Comparison of ENCODE assay signal across 19 cellular contexts in the genomic region with DNA sequence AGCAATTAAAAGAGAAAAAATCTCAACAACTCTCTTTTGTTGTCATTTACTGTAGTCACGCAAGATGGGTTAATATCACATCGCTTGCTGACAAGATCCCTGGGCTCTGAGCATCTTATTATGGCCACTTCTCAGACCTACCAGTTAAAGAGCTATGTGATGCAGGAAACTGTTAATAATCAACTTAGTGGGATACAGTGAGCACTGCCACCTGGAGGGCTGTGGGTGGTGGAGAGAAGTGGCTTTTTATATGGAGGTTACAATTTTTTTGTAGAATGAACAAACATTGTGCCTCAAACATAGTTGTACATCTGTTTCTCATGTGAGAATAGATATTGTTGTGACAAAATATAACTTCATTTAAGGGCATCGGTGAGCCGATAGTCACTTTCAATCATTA.
DNase-seq lines count a peak whose midpoint lies in the region; TF ChIP-seq lines count a peak whose summit lies in the region.
"Had no signal": no experiment of that assay in that cellular context is flagged by ENCODE, and none has a peak within 500 bp of the region (broad histone marks: within the 10 kb centered on the region; RNA-seq: fewer than 3 reads in every experiment).

No MANE protein-coding gene starts in this region.

- no peak overlapping the region for H3K4me2 ChIP-seq in PC-9
- H3K4me2 ChIP-seq: KMS-11 had no signal

- H3K27me3 ChIP-seq in PC-9 (ENCODE audit: insufficient read depth, low read depth) = peaks cover 58% of the 10 kb centered on the region
- peaks cover 0 to 7% (median 0%) of the 10 kb centered on the region in 4 donors for H3K27me3 ChIP-seq in esophagus squamous epithelium
- H3K27me3 ChIP-seq: upper lobe of right lung had no signal

- intact Hi-C loops in PC-9 (cut with micrococcal nuclease; ENCODE audit: unreplicated experiment) (no loop called here), esophagus squamous epithelium (cut with DNase I) (no loop called here)
- intact Hi-C loops in activated T-helper 2 cell treated with anti-CD3 and anti-CD28 coated beads, Interferon-gamma antibody, Interleukin-2, Interleukin-4, amounts not matched to agents 10 μg/mL and 5 μg/mL and 100 μg/mL, durations not matched to agents 14 hours and 24 hours and 36 hours (cut with micrococcal nuclease) = no loop called here

- H3K27ac ChIP-seq in PC-9 (no peak overlapping the region), esophagus squamous epithelium (no peak overlapping the region)
- H3K27ac ChIP-seq: KMS-11, prostate gland, upper lobe of right lung had no signal

- POLR2A ChIA-PET in PC-9 (lab: Charles Lee; ENCODE audit: unreplicated experiment) = no interaction called here
- POLR2A ChIA-PET in activated CD4-positive, alpha-beta memory T cell treated with anti-CD3 and anti-CD28 coated beads, Interleukin-2, amount 10 ng/mL, durations not matched to agents 7 days and 5 days (lab: Charles Lee) = no interaction called here

- no peak overlapping the region for H3K4me3 ChIP-seq in PC-9
- H3K4me3 ChIP-seq in epithelial cell of esophagus (ENCODE audit: low read length) = no peak overlapping the region
- H3K4me3 ChIP-seq in esophagus squamous epithelium = no peak overlapping the region
- H3K4me3 ChIP-seq: prostate gland, upper lobe of right lung had no signal

- TF ChIP-seq CTCF in PC-9 (conservative IDR thresholded peaks at IDR 0.05) (0 out of 2 replicates have a peak, but pooled peaks have one; percentile 20), epithelial cell of esophagus (IDR thresholded peaks at IDR 0.05; ENCODE audit: insufficient read depth, low read depth, low read length, missing control alignments) (peak; percentile 36), osteocyte (IDR thresholded peaks at IDR 0.05) (peak; percentile 37), esophagus squamous epithelium (IDR thresholded peaks at IDR 0.05) (peak in 1 of 6 experiments; percentile 16)

- H3F3A ChIP-seq in PC-9 (ENCODE audit: insufficient read depth, low read depth) = no peaks in the 10 kb centered on the region

- H3K9me3 Mint-ChIP-seq in osteocyte (ENCODE audit: unreplicated experiment) = no peaks in the 10 kb centered on the region
- H3K9me3 Mint-ChIP-seq in activated CD4-positive, alpha-beta memory T cell treated with anti-CD3 and anti-CD28 coated beads, Interleukin-2, amount 10 ng/mL, durations not matched to agents 7 days and 5 days = peaks cover 7% of the 10 kb centered on the region
- H3K9me3 Mint-ChIP-seq in activated T-helper 2 cell treated with anti-CD3 and anti-CD28 coated beads, Interferon-gamma antibody, Interleukin-2, Interleukin-4, amounts not matched to agents 10 μg/mL and 5 μg/mL and 100 μg/mL, durations not matched to agents 14 hours and 24 hours and 36 hours = no peaks in the 10 kb centered on the region
- H3K9me3 Mint-ChIP-seq: activated T-helper 1 cell treated with anti-CD3 and anti-CD28 coated beads, Interleukin-12 subunit alpha, Interleukin-12 subunit beta, Interleukin-2, Interleukin-4 antibody, amounts not matched to agents 30 ng/mL and 10 ng/mL and 1 ng/mL, durations not matched to agents 14 hours and 24 hours and 36 hours; stimulated activated naive CD8-positive, alpha-beta T cell treated with anti-CD3 and anti-CD28 coated beads, Interleukin-15, Interleukin-2, amounts not matched to agents 100 ng/mL and 50 ng/mL, for 24 hours had no signal

- H3K36me3 ChIP-seq in PC-9 (ENCODE audit: low read depth) (no peaks in the 10 kb centered on the region), esophagus squamous epithelium (no peaks in the 10 kb centered on the region)
- H3K36me3 ChIP-seq: prostate gland, upper lobe of right lung had no signal

- H3K4me1 ChIP-seq in PC-9 (replicated peaks; ENCODE audit: insufficient read depth) (no peaks in the 10 kb centered on the region), esophagus squamous epithelium (peaks cover 0 to 6% (median 0%) of the 10 kb centered on the region in 3 donors)
- H3K4me1 ChIP-seq: prostate gland, upper lobe of right lung had no signal

- no peak overlapping the region for H3K4me3 Mint-ChIP-seq in osteocyte (ENCODE audit: unreplicated experiment)
- no peak overlapping the region for H3K4me3 Mint-ChIP-seq in activated CD4-positive, alpha-beta memory T cell treated with anti-CD3 and anti-CD28 coated beads, Interleukin-2, amount 10 ng/mL, durations not matched to agents 7 days and 5 days
- no peak overlapping the region for H3K4me3 Mint-ChIP-seq in activated T-helper 2 cell treated with anti-CD3 and anti-CD28 coated beads, Interferon-gamma antibody, Interleukin-2, Interleukin-4, amounts not matched to agents 10 μg/mL and 5 μg/mL and 100 μg/mL, durations not matched to agents 14 hours and 24 hours and 36 hours (ENCODE audit: low read depth)
- H3K4me3 Mint-ChIP-seq: activated CD8-positive, alpha-beta T cell treated with anti-CD3 and anti-CD28 coated beads, Interleukin-2, amount 10 ng/mL, durations not matched to agents 7 days and 5 days; activated T-helper 1 cell treated with anti-CD3 and anti-CD28 coated beads, Interleukin-12 subunit alpha, Interleukin-12 subunit beta, Interleukin-2, Interleukin-4 antibody, amounts not matched to agents 30 ng/mL and 10 ng/mL and 1 ng/mL, durations not matched to agents 14 hours and 24 hours and 36 hours; naive B cell; stimulated activated naive CD8-positive, alpha-beta T cell treated with anti-CD3 and anti-CD28 coated beads, Interleukin-15, Interleukin-2, amounts not matched to agents 100 ng/mL and 50 ng/mL, for 24 hours had no signal

- H3K27ac Mint-ChIP-seq in osteocyte (ENCODE audit: unreplicated experiment) = no peak overlapping the region
- H3K27ac Mint-ChIP-seq in activated CD4-positive, alpha-beta memory T cell treated with anti-CD3 and anti-CD28 coated beads, Interleukin-2, amount 10 ng/mL, durations not matched to agents 7 days and 5 days = no peak overlapping the region
- no peak overlapping the region for H3K27ac Mint-ChIP-seq in activated T-helper 2 cell treated with anti-CD3 and anti-CD28 coated beads, Interferon-gamma antibody, Interleukin-2, Interleukin-4, amounts not matched to agents 10 μg/mL and 5 μg/mL and 100 μg/mL, durations not matched to agents 14 hours and 24 hours and 36 hours
- H3K27ac Mint-ChIP-seq: activated CD8-positive, alpha-beta T cell treated with anti-CD3 and anti-CD28 coated beads, Interleukin-2, amount 10 ng/mL, durations not matched to agents 7 days and 5 days; activated T-helper 1 cell treated with anti-CD3 and anti-CD28 coated beads, Interleukin-12 subunit alpha, Interleukin-12 subunit beta, Interleukin-2, Interleukin-4 antibody, amounts not matched to agents 30 ng/mL and 10 ng/mL and 1 ng/mL, durations not matched to agents 14 hours and 24 hours and 36 hours; stimulated activated naive CD8-positive, alpha-beta T cell treated with anti-CD3 and anti-CD28 coated beads, Interleukin-15, Interleukin-2, amounts not matched to agents 100 ng/mL and 50 ng/mL, for 24 hours had no signal

- H3K36me3 Mint-ChIP-seq in osteocyte (ENCODE audit: unreplicated experiment) = no peaks in the 10 kb centered on the region
- H3K36me3 Mint-ChIP-seq in activated CD4-positive, alpha-beta memory T cell treated with anti-CD3 and anti-CD28 coated beads, Interleukin-2, amount 10 ng/mL, durations not matched to agents 7 days and 5 days (ENCODE audit: low read depth) = no peaks in the 10 kb centered on the region
- no peaks in the 10 kb centered on the region for H3K36me3 Mint-ChIP-seq in activated T-helper 2 cell treated with anti-CD3 and anti-CD28 coated beads, Interferon-gamma antibody, Interleukin-2, Interleukin-4, amounts not matched to agents 10 μg/mL and 5 μg/mL and 100 μg/mL, durations not matched to agents 14 hours and 24 hours and 36 hours (ENCODE audit: low read depth)
- H3K36me3 Mint-ChIP-seq: naive B cell had no signal

- peak; percentile 24 for DNase-seq in NCI-H2171 treated with DMSO at 0.1 percent for 48 hours (lab: John Stamatoyannopoulos, UW)
- no peak for DNase-seq in NCI-H2171 (lab: John Stamatoyannopoulos, UW)
- no peak for DNase-seq in PC-9
- peak; percentile 22 for DNase-seq in epithelial cell of esophagus (ENCODE audit: low read depth)
- no peak for DNase-seq in osteocyte (ENCODE audit: extremely low spot score, unreplicated experiment)
- DNase-seq in esophagus squamous epithelium (lab: John Stamatoyannopoulos, UW) = no peak
- DNase-seq in activated CD4-positive, alpha-beta memory T cell treated with anti-CD3 and anti-CD28 coated beads, Interleukin-2, amount 10 ng/mL, durations not matched to agents 7 days and 5 days = no peak
- no peak for DNase-seq in activated T-helper 2 cell treated with anti-CD3 and anti-CD28 coated beads, Interferon-gamma antibody, Interleukin-2, Interleukin-4, amounts not matched to agents 10 μg/mL and 5 μg/mL and 100 μg/mL, durations not matched to agents 14 hours and 24 hours and 36 hours (ENCODE audit: low spot score)
- DNase-seq: activated CD8-positive, alpha-beta T cell treated with anti-CD3 and anti-CD28 coated beads, Interleukin-2, amount 10 ng/mL, durations not matched to agents 7 days and 5 days; amygdala; Calu3; naive B cell; NCI-H1105 treated with DMSO at 0.1 percent for 48 hours; stimulated activated CD4-positive, alpha-beta T cell treated with anti-CD3 and anti-CD28 coated beads, Interleukin-12 subunit alpha, Interleukin-12 subunit beta, amount 100 ng/mL, for 4 hours; upper lobe of right lung had no signal

- no peaks in the 10 kb centered on the region for H3K9me3 ChIP-seq in PC-9 (ENCODE audit: insufficient read depth, low read depth)
- no peaks in the 10 kb centered on the region for H3K9me3 ChIP-seq in esophagus squamous epithelium
- H3K9me3 ChIP-seq: prostate gland, upper lobe of right lung had no signal

- peaks cover 2% of the 10 kb centered on the region for H3K4me1 Mint-ChIP-seq in osteocyte (ENCODE audit: unreplicated experiment)
- H3K4me1 Mint-ChIP-seq in activated CD4-positive, alpha-beta memory T cell treated with anti-CD3 and anti-CD28 coated beads, Interleukin-2, amount 10 ng/mL, durations not matched to agents 7 days and 5 days = no peaks in the 10 kb centered on the region
- no peaks in the 10 kb centered on the region for H3K4me1 Mint-ChIP-seq in activated T-helper 2 cell treated with anti-CD3 and anti-CD28 coated beads, Interferon-gamma antibody, Interleukin-2, Interleukin-4, amounts not matched to agents 10 μg/mL and 5 μg/mL and 100 μg/mL, durations not matched to agents 14 hours and 24 hours and 36 hours (ENCODE audit: low read depth)
- H3K4me1 Mint-ChIP-seq: naive B cell had no signal

- H4K20me1 ChIP-seq in PC-9 (ENCODE audit: insufficient read depth) = no peaks in the 10 kb centered on the region

- BruUV-seq in PC-9 (replicated peaks; lab: Mats Ljungman, UMichigan) = no TSS peak

- CTCF ChIA-PET in PC-9 (lab: Charles Lee) = no interaction called here
- CTCF ChIA-PET in activated CD4-positive, alpha-beta memory T cell treated with anti-CD3 and anti-CD28 coated beads, Interleukin-2, amount 10 ng/mL, durations not matched to agents 7 days and 5 days (lab: Charles Lee) = no interaction called here

- H3K9me2 ChIP-seq in PC-9 (ENCODE audit: insufficient read depth) = no peaks in the 10 kb centered on the region

- H2AFZ ChIP-seq in PC-9 = no peak overlapping the region

- WGBS in esophagus squamous epithelium, 2 donors = 96 to 97% methylated on average over 4 of the region's 4 CpGs

- no peak for TF ChIP-seq POLR2A in esophagus squamous epithelium (IDR thresholded peaks at IDR 0.05)

- H3K79me2 ChIP-seq in PC-9 (ENCODE audit: low read depth) = no peaks in the 10 kb centered on the region

- H3K27me3 Mint-ChIP-seq in osteocyte (ENCODE audit: unreplicated experiment) = peaks cover 20% of the 10 kb centered on the region
- no peaks in the 10 kb centered on the region for H3K27me3 Mint-ChIP-seq in activated CD4-positive, alpha-beta memory T cell treated with anti-CD3 and anti-CD28 coated beads, Interleukin-2, amount 10 ng/mL, durations not matched to agents 7 days and 5 days
- H3K27me3 Mint-ChIP-seq in activated T-helper 2 cell treated with anti-CD3 and anti-CD28 coated beads, Interferon-gamma antibody, Interleukin-2, Interleukin-4, amounts not matched to agents 10 μg/mL and 5 μg/mL and 100 μg/mL, durations not matched to agents 14 hours and 24 hours and 36 hours (ENCODE audit: low read depth) = no peaks in the 10 kb centered on the region
- H3K27me3 Mint-ChIP-seq: stimulated activated naive CD8-positive, alpha-beta T cell treated with anti-CD3 and anti-CD28 coated beads, Interleukin-15, Interleukin-2, amounts not matched to agents 100 ng/mL and 50 ng/mL, for 24 hours had no signal

Comparison
In these comparisons a context has a peak if more than half of its experiments do, and no peak if none do; other contexts are left out.
1. DNase-seq: peak in NCI-H2171 treated with DMSO at 0.1 percent for 48 hours (single experiment) and epithelial cell of esophagus (single experiment); none in NCI-H2171 (single experiment), PC-9 (0 of 2), osteocyte (single experiment), esophagus squamous epithelium (single experiment), activated CD4-positive, alpha-beta memory T cell treated with anti-CD3 and anti-CD28 coated beads, Interleukin-2, amount 10 ng/mL, durations not matched to agents 7 days and 5 days (single experiment) and activated T-helper 2 cell treated with anti-CD3 and anti-CD28 coated beads, Interferon-gamma antibody, Interleukin-2, Interleukin-4, amounts not matched to agents 10 μg/mL and 5 μg/mL and 100 μg/mL, durations not matched to agents 14 hours and 24 hours and 36 hours (single experiment).